In genomic region chr1:227967815-227968214, GRCh38 we compare ENCODE assay signal across 9 cellular contexts. TPM values are rescaled to one million over a fixed set of nuclear protein-coding genes. Genes with fewer than 3 reads are reported as not detected.
"Had no signal": no experiment of that assay in that cellular context is flagged by ENCODE, and none has a peak within 500 bp of the region (broad histone marks: within the 10 kb centered on the region; RNA-seq: fewer than 3 reads in every experiment).

No MANE protein-coding gene starts in this region.

RNA-seq across cellular contexts. Expression of gene WNT9A, which starts 20.1 kb away (rescaled TPM):
- polyA plus RNA-seq: naive thymus-derived CD4-positive, alpha-beta T cell had no signal

RNA-seq across cellular contexts. Expression of gene WNT3A, which starts 39.0 kb away (rescaled TPM):
- total RNA-seq: aorta; glomerular endothelial cell; left cardiac atrium; naive thymus-derived CD4-positive, alpha-beta T cell; ovary; pulmonary artery endothelial cell; transverse colon; uterus had no signal
- polyA plus RNA-seq: aorta; naive thymus-derived CD4-positive, alpha-beta T cell; ovary; small intestine had no signal
